Comparison of ENCODE assay signal across 12 cellular contexts in the genomic region with DNA sequence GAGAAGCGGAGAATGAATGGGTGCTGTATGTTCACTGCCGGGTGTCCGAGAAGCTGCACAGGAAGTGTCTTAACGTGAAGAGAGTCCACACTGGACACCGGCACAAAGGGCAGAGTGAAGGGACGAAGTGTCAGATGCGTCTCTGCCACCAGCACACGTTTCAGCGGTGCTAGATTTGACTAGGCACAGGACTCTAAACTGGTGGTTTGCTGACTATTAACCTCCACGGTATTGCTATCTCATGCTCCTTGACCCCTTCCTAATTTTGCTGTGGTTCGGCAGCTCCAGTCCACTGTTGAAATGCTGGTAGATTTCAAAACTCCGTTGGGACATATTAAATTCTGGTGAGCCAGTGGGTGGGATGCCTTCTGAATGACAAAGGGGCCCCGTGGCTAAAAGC. TPM values are rescaled to one million over a fixed set of nuclear protein-coding genes. Genes with fewer than 3 reads are reported as not detected.
"Had no signal": no experiment of that assay in that cellular context is flagged by ENCODE, and none has a peak within 500 bp of the region (broad histone marks: within the 10 kb centered on the region; RNA-seq: fewer than 3 reads in every experiment).

No MANE protein-coding gene starts in this region.

RNA-seq across cellular contexts. Expression of a gene that starts 13.3 kb away (rescaled TPM):
- total RNA-seq: activated CD4-positive, alpha-beta T cell treated with anti-CD3 and anti-CD28 coated beads, Interleukin-2, amount 10 ng/mL, durations not matched to agents 24 days and 14 days; activated CD8-positive, alpha-beta memory T cell treated with anti-CD3 and anti-CD28 coated beads for 36 hours; activated CD8-positive, alpha-beta T cell treated with anti-CD3 and anti-CD28 coated beads for 36 hours; activated naive CD8-positive, alpha-beta T cell treated with anti-CD3 and anti-CD28 coated beads, Interleukin-2, amount 10 ng/mL, durations not matched to agents 7 days and 5 days; activated T-helper 2 cell treated with anti-CD3 and anti-CD28 coated beads, Interferon-gamma antibody, Interleukin-2, Interleukin-4, amounts not matched to agents 10 μg/mL and 5 μg/mL and 100 μg/mL, durations not matched to agents 14 hours and 24 hours and 36 hours; cardiac muscle cell; LHCN-M2; PC-3; Peyer's patch; SJSA1 had no signal
- polyA plus RNA-seq: adipose tissue, cardiac muscle cell, SK-N-SH had no signal
